Comparison of ENCODE assay signal across 21 cellular contexts in the genomic region with DNA sequence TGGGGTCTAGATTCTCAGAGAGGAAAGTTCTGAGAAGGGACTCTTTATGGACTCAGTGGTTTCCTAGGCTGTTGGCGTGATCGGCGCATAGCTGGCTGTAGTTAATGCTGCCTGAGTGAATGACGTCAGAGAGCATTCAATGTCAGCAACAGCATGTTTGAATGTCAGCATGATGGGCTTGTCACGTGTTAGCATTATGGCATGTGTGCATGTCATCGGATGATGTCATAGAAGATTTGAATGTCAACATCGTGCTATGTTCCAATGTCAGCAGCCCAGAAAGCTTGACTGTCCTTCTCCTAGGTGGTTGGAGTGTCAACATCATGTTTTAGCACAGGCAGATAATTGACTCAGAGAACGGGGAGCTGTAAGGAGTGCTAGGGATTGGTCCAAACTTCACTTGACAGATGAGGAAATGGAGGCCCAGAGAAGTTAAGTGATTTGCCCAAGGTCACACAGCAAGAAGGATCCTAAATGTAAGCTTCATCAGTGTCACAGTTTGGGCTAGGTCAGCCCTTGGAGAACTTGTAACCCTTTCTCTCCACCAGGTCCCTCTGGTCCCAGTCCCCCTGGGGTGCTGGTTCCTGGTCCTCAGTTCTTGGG.
"Had no signal": no experiment of that assay in that cellular context is flagged by ENCODE, and none has a peak within 500 bp of the region (broad histone marks: within the 10 kb centered on the region; RNA-seq: fewer than 3 reads in every experiment).

No MANE protein-coding gene starts in this region.

- H3K9me3 ChIP-seq: colonic mucosa, heart left ventricle, ovary, spleen, suprapubic skin, tibial artery, upper lobe of left lung, uterus had no signal

- FAIRE-seq: frontal cortex had no signal

- H3K27ac ChIP-seq: colonic mucosa, heart left ventricle, ovary, spleen, suprapubic skin, tibial artery, upper lobe of left lung, uterus had no signal

- H3K4me3 ChIP-seq: colonic mucosa, heart left ventricle, ovary, spleen, suprapubic skin, tibial artery, upper lobe of left lung, uterus had no signal

- H3K4me1 ChIP-seq: upper lobe of left lung, uterus had no signal

- H3K27me3 ChIP-seq: ovary, upper lobe of left lung had no signal

- ATAC-seq: heart left ventricle; naive thymus-derived CD4-positive, alpha-beta T cell; sciatic nerve; stimulated activated naive B cell treated with anti-CD40 and anti-IgM and Interleukin-4, amounts not matched to agents 10 μg/mL and 1 μg/mL and 100 μg/mL, for 72 hours had no signal

- DNase-seq: cerebellar nuclear complex; colonic mucosa; dermis blood vessel endothelial cell; effector CD4-positive, alpha-beta T cell; heart left ventricle; hippocampal formation; mesendoderm; naive thymus-derived CD4-positive, alpha-beta T cell; nephron progenitor cell; ovary; spleen; stimulated activated CD4-positive, alpha-beta T cell treated with anti-CD3 and anti-CD28 coated beads, Interleukin-15, amount 100 ng/mL, for 24 hours; stimulated activated CD4-positive, alpha-beta T cell treated with anti-CD3 and anti-CD28 coated beads, Interleukin-1b, Interleukin-23, amount 100 ng/mL, for 48 hours; stimulated activated CD4-positive, alpha-beta T cell treated with anti-CD3 and anti-CD28 coated beads, Interleukin-4, amount 100 ng/mL, for 24 hours; stimulated activated naive B cell treated with anti-CD40 and anti-IgM and Interleukin-4, amounts not matched to agents 10 μg/mL and 1 μg/mL and 100 μg/mL, for 72 hours; tibial artery; upper lobe of left lung; uterus had no signal

- H3K36me3 ChIP-seq: colonic mucosa, heart left ventricle, ovary, spleen, suprapubic skin, tibial artery, upper lobe of left lung, uterus had no signal
